Comparison of ENCODE assay signal across 8 cellular contexts in genomic region chr1:96713649-96714048, GRCh38.
"Had no signal": no experiment of that assay in that cellular context is flagged by ENCODE, and none has a peak within 500 bp of the region (broad histone marks: within the 10 kb centered on the region; RNA-seq: fewer than 3 reads in every experiment).

No MANE protein-coding gene starts in this region.

- DNase-seq: IMR-90, KBM-7, KG1 had no signal

- H3K4me1 Mint-ChIP-seq: IgD-negative memory B cell had no signal

- H3K9ac ChIP-seq: KMS-11 had no signal

- H3K36me3 Mint-ChIP-seq: IgD-negative memory B cell had no signal

- ATAC-seq: HepG2 had no signal

- H3K9me3 Mint-ChIP-seq: IgD-negative memory B cell had no signal

- H3K4me2 ChIP-seq: KMS-11 had no signal

- H3K27ac Mint-ChIP-seq: IgD-negative memory B cell had no signal

- H3K27ac ChIP-seq: HL-60, KMS-11 had no signal

- H3K4me3 Mint-ChIP-seq: IgD-negative memory B cell had no signal

- FAIRE-seq: HepG2, HTR-8/SVneo had no signal
